Comparison of ENCODE assay signal across 2 cellular contexts in the genomic region with DNA sequence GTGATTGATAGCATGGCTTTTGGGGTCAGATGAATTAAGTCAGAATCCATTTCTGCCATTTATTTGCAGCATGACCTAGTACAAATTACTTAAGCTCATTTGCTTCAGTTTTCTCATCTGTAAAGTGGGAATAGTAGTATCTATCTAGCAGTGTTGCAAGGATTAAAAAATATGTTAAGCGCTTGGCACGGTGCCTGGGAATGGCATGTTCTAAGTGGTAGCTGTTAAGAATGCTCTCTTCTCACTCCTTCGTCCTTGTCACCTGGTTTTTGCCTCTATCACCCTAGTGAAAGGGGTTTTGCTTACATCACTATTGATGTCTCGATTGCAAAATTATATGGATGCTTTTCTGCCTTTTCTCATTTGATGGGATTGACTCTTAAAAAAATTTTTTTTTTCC.
TF ChIP-seq lines count a peak whose summit lies in the region.

No MANE protein-coding gene starts in this region.

TF ChIP-seq in K562, 482 proteins besides CTCF, POLR2A, EP300 and RAD21:
- TF ChIP-seq RBM25 (IDR thresholded peaks at IDR 0.05; ENCODE audit: low read depth, low read length, severe bottlenecking) (peak; percentile 57), MEIS2 (IDR thresholded peaks at IDR 0.05; ENCODE audit: partially characterized antibody) (peak; percentile 32), EP400 (IDR thresholded peaks at IDR 0.05) (no peak)

TF ChIP-seq in GM23338, 12 proteins besides CTCF, POLR2A, EP300 and RAD21:
- TF ChIP-seq STAT1 (IDR thresholded peaks at IDR 0.05; ENCODE audit: unreplicated experiment) = no peak
- no peak for TF ChIP-seq CREB1 (CRISPR knock-in tag; IDR thresholded peaks at IDR 0.05; ENCODE audit: low read depth)
- TF ChIP-seq EZH2 (IDR thresholded peaks at IDR 0.05; ENCODE audit: low read depth, unreplicated experiment) = no peak
- TF ChIP-seq, protein P1, sequence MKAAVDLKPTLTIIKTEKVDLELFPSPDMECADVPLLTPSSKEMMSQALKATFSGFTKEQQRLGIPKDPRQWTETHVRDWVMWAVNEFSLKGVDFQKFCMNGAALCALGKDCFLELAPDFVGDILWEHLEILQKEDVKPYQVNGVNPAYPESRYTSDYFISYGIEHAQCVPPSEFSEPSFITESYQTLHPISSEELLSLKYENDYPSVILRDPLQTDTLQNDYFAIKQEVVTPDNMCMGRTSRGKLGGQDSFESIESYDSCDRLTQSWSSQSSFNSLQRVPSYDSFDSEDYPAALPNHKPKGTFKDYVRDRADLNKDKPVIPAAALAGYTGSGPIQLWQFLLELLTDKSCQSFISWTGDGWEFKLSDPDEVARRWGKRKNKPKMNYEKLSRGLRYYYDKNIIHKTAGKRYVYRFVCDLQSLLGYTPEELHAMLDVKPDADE (IDR thresholded peaks at IDR 0.05) = no peak
- no peak for TF ChIP-seq NANOG (IDR thresholded peaks at IDR 0.05; ENCODE audit: borderline replicate concordance)
- TF ChIP-seq ZNF331 (CRISPR knock-in tag; IDR thresholded peaks at IDR 0.05; ENCODE audit: low read depth) = no peak
- no peak for TF ChIP-seq ZNF114 (CRISPR knock-in tag; IDR thresholded peaks at IDR 0.05)
- no peak for TF ChIP-seq JUNB (IDR thresholded peaks at IDR 0.05; ENCODE audit: unreplicated experiment)
- no peak for TF ChIP-seq EZH2phosphoT487 (IDR thresholded peaks at IDR 0.05; ENCODE audit: unreplicated experiment)
- TF ChIP-seq, protein P2, sequence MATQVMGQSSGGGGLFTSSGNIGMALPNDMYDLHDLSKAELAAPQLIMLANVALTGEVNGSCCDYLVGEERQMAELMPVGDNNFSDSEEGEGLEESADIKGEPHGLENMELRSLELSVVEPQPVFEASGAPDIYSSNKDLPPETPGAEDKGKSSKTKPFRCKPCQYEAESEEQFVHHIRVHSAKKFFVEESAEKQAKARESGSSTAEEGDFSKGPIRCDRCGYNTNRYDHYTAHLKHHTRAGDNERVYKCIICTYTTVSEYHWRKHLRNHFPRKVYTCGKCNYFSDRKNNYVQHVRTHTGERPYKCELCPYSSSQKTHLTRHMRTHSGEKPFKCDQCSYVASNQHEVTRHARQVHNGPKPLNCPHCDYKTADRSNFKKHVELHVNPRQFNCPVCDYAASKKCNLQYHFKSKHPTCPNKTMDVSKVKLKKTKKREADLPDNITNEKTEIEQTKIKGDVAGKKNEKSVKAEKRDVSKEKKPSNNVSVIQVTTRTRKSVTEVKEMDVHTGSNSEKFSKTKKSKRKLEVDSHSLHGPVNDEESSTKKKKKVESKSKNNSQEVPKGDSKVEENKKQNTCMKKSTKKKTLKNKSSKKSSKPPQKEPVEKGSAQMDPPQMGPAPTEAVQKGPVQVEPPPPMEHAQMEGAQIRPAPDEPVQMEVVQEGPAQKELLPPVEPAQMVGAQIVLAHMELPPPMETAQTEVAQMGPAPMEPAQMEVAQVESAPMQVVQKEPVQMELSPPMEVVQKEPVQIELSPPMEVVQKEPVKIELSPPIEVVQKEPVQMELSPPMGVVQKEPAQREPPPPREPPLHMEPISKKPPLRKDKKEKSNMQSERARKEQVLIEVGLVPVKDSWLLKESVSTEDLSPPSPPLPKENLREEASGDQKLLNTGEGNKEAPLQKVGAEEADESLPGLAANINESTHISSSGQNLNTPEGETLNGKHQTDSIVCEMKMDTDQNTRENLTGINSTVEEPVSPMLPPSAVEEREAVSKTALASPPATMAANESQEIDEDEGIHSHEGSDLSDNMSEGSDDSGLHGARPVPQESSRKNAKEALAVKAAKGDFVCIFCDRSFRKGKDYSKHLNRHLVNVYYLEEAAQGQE (IDR thresholded peaks at IDR 0.05; ENCODE audit: unreplicated experiment) = no peak
- TF ChIP-seq, protein P3, sequence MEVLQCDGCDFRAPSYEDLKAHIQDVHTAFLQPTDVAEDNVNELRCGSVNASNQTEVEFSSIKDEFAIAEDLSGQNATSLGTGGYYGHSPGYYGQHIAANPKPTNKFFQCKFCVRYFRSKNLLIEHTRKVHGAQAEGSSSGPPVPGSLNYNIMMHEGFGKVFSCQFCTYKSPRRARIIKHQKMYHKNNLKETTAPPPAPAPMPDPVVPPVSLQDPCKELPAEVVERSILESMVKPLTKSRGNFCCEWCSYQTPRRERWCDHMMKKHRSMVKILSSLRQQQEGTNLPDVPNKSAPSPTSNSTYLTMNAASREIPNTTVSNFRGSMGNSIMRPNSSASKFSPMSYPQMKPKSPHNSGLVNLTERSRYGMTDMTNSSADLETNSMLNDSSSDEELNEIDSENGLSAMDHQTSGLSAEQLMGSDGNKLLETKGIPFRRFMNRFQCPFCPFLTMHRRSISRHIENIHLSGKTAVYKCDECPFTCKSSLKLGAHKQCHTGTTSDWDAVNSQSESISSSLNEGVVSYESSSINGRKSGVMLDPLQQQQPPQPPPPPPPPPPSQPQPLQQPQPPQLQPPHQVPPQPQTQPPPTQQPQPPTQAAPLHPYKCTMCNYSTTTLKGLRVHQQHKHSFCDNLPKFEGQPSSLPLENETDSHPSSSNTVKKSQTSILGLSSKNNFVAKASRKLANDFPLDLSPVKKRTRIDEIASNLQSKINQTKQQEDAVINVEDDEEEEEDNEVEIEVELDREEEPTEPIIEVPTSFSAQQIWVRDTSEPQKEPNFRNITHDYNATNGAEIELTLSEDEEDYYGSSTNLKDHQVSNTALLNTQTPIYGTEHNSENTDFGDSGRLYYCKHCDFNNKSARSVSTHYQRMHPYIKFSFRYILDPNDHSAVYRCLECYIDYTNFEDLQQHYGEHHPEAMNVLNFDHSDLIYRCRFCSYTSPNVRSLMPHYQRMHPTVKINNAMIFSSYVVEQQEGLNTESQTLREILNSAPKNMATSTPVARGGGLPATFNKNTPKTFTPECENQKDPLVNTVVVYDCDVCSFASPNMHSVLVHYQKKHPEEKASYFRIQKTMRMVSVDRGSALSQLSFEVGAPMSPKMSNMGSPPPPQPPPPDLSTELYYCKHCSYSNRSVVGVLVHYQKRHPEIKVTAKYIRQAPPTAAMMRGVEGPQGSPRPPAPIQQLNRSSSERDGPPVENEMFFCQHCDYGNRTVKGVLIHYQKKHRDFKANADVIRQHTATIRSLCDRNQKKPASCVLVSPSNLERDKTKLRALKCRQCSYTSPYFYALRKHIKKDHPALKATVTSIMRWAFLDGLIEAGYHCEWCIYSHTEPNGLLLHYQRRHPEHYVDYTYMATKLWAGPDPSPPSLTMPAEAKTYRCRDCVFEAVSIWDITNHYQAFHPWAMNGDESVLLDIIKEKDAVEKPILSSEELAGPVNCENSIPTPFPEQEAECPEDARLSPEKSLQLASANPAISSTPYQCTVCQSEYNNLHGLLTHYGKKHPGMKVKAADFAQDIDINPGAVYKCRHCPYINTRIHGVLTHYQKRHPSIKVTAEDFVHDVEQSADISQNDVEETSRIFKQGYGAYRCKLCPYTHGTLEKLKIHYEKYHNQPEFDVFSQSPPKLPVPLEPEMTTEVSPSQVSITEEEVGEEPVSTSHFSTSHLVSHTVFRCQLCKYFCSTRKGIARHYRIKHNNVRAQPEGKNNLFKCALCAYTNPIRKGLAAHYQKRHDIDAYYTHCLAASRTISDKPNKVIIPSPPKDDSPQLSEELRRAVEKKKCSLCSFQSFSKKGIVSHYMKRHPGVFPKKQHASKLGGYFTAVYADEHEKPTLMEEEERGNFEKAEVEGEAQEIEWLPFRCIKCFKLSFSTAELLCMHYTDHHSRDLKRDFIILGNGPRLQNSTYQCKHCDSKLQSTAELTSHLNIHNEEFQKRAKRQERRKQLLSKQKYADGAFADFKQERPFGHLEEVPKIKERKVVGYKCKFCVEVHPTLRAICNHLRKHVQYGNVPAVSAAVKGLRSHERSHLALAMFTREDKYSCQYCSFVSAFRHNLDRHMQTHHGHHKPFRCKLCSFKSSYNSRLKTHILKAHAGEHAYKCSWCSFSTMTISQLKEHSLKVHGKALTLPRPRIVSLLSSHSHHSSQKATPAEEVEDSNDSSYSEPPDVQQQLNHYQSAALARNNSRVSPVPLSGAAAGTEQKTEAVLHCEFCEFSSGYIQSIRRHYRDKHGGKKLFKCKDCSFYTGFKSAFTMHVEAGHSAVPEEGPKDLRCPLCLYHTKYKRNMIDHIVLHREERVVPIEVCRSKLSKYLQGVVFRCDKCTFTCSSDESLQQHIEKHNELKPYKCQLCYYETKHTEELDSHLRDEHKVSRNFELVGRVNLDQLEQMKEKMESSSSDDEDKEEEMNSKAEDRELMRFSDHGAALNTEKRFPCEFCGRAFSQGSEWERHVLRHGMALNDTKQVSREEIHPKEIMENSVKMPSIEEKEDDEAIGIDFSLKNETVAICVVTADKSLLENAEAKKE (CRISPR knock-in tag; IDR thresholded peaks at IDR 0.05) = no peak
- TF ChIP-seq POLR2AphosphoS5 (IDR thresholded peaks at IDR 0.05; ENCODE audit: low read depth) = no peak
